ENCODE assay signal across 2 cellular contexts in the genomic region with DNA sequence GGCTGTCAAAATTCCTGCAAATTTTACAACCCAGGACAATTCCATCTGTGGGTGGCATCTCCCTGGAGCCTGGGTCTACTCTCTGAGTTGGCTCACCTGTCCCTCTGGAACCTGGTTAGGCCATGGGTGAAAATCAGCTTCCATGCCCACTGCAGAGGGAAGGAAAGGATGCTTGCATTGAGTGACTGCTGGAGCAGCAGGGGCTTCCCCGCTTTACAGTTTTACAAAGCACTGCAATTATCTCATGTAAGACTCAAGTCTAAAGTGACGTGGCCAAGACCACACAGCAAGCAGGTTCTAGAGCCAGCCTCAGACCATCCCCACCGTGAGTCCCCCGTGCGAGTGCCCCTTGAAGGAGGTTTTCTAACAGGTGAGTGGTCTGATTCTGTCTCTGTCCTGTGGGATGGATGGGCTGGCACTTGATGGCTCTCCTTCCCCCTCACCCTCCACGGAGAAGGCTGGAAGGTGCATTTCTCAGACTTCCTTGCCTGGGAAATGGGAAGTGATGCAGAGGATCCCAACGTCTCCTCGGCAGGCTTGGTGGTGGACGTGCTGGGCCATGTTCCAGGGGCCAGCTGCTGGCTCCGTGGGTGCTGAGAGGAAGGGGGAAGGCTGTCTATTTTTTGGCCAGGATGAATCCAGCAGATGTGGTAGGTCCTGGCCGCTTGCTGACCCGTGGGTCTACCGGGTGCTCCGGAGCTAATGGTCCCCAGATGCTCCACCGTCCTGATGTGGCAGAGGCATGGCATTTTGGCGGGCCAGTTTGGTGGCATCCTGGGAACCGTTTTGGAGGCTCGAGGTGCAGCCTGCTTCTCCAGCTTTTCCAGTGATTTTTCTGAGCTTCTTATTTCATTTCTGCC.
TF ChIP-seq lines count a peak whose summit lies in the region.

No MANE protein-coding gene starts in this region.

TF ChIP-seq in SK-N-SH, 30 proteins besides CTCF, POLR2A, EP300 and RAD21 (continued from another document):
- TF ChIP-seq FOSL2 (IDR thresholded peaks at IDR 0.05; ENCODE audit: borderline replicate concordance, low read depth) (no peak), EZH2phosphoT487 (IDR thresholded peaks at IDR 0.05; ENCODE audit: borderline replicate concordance, low read depth) (no peak), TEAD4 (IDR thresholded peaks at IDR 0.05; ENCODE audit: borderline replicate concordance, insufficient read depth) (no peak), RXRA (IDR thresholded peaks at IDR 0.05; ENCODE audit: borderline replicate concordance, low read depth) (no peak)
TF ChIP-seq in SK-N-SH: peak in this region for 0.

TF ChIP-seq in SK-N-SH treated with all-trans-retinoic acid at 6 μM for 48 hours, 23 proteins besides CTCF, POLR2A, EP300 and RAD21 (continued from another document):
- TF ChIP-seq, protein P1, sequence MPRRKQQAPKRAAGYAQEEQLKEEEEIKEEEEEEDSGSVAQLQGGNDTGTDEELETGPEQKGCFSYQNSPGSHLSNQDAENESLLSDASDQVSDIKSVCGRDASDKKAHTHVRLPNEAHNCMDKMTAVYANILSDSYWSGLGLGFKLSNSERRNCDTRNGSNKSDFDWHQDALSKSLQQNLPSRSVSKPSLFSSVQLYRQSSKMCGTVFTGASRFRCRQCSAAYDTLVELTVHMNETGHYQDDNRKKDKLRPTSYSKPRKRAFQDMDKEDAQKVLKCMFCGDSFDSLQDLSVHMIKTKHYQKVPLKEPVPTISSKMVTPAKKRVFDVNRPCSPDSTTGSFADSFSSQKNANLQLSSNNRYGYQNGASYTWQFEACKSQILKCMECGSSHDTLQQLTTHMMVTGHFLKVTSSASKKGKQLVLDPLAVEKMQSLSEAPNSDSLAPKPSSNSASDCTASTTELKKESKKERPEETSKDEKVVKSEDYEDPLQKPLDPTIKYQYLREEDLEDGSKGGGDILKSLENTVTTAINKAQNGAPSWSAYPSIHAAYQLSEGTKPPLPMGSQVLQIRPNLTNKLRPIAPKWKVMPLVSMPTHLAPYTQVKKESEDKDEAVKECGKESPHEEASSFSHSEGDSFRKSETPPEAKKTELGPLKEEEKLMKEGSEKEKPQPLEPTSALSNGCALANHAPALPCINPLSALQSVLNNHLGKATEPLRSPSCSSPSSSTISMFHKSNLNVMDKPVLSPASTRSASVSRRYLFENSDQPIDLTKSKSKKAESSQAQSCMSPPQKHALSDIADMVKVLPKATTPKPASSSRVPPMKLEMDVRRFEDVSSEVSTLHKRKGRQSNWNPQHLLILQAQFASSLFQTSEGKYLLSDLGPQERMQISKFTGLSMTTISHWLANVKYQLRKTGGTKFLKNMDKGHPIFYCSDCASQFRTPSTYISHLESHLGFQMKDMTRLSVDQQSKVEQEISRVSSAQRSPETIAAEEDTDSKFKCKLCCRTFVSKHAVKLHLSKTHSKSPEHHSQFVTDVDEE (CRISPR knock-in tag; IDR thresholded peaks at IDR 0.05) = no peak
- TF ChIP-seq ISL1 (CRISPR knock-in tag; IDR thresholded peaks at IDR 0.05) = no peak
- TF ChIP-seq, protein P2, sequence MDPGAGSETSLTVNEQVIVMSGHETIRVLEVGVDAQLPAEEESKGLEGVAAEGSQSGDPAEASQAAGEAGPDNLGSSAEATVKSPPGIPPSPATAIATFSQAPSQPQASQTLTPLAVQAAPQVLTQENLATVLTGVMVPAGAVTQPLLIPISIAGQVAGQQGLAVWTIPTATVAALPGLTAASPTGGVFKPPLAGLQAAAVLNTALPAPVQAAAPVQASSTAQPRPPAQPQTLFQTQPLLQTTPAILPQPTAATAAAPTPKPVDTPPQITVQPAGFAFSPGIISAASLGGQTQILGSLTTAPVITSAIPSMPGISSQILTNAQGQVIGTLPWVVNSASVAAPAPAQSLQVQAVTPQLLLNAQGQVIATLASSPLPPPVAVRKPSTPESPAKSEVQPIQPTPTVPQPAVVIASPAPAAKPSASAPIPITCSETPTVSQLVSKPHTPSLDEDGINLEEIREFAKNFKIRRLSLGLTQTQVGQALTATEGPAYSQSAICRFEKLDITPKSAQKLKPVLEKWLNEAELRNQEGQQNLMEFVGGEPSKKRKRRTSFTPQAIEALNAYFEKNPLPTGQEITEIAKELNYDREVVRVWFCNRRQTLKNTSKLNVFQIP (CRISPR knock-in tag; IDR thresholded peaks at IDR 0.05; ENCODE audit: borderline replicate concordance, low read depth) = no peak
- TF ChIP-seq ZNF565 (CRISPR knock-in tag; conservative IDR thresholded peaks at IDR 0.05; ENCODE audit: low read depth) = no peak
- no peak for TF ChIP-seq CSDC2 (CRISPR knock-in tag; IDR thresholded peaks at IDR 0.05)
- no peak for TF ChIP-seq ZFP3 (CRISPR knock-in tag; IDR thresholded peaks at IDR 0.05)
- no peak for TF ChIP-seq ZC3H10 (CRISPR knock-in tag; IDR thresholded peaks at IDR 0.05)
- no peak for TF ChIP-seq TCF4 (CRISPR knock-in tag; IDR thresholded peaks at IDR 0.05; ENCODE audit: borderline replicate concordance)
- no peak for TF ChIP-seq ZNF70 (CRISPR knock-in tag; IDR thresholded peaks at IDR 0.05)
- TF ChIP-seq GLIS3 (CRISPR knock-in tag; IDR thresholded peaks at IDR 0.05) = no peak
- TF ChIP-seq, protein P3, sequence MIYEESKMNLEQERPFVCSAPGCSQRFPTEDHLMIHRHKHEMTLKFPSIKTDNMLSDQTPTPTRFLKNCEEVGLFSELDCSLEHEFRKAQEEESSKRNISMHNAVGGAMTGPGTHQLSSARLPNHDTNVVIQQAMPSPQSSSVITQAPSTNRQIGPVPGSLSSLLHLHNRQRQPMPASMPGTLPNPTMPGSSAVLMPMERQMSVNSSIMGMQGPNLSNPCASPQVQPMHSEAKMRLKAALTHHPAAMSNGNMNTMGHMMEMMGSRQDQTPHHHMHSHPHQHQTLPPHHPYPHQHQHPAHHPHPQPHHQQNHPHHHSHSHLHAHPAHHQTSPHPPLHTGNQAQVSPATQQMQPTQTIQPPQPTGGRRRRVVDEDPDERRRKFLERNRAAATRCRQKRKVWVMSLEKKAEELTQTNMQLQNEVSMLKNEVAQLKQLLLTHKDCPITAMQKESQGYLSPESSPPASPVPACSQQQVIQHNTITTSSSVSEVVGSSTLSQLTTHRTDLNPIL (CRISPR knock-in tag; IDR thresholded peaks at IDR 0.05; ENCODE audit: low read depth) = no peak
- TF ChIP-seq, protein P4, sequence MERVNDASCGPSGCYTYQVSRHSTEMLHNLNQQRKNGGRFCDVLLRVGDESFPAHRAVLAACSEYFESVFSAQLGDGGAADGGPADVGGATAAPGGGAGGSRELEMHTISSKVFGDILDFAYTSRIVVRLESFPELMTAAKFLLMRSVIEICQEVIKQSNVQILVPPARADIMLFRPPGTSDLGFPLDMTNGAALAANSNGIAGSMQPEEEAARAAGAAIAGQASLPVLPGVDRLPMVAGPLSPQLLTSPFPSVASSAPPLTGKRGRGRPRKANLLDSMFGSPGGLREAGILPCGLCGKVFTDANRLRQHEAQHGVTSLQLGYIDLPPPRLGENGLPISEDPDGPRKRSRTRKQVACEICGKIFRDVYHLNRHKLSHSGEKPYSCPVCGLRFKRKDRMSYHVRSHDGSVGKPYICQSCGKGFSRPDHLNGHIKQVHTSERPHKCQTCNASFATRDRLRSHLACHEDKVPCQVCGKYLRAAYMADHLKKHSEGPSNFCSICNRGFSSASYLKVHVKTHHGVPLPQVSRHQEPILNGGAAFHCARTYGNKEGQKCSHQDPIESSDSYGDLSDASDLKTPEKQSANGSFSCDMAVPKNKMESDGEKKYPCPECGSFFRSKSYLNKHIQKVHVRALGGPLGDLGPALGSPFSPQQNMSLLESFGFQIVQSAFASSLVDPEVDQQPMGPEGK (CRISPR knock-in tag; IDR thresholded peaks at IDR 0.05; ENCODE audit: borderline replicate concordance) = no peak
- TF ChIP-seq ESRRG (CRISPR knock-in tag; IDR thresholded peaks at IDR 0.05) = no peak
